In the genomic region with DNA sequence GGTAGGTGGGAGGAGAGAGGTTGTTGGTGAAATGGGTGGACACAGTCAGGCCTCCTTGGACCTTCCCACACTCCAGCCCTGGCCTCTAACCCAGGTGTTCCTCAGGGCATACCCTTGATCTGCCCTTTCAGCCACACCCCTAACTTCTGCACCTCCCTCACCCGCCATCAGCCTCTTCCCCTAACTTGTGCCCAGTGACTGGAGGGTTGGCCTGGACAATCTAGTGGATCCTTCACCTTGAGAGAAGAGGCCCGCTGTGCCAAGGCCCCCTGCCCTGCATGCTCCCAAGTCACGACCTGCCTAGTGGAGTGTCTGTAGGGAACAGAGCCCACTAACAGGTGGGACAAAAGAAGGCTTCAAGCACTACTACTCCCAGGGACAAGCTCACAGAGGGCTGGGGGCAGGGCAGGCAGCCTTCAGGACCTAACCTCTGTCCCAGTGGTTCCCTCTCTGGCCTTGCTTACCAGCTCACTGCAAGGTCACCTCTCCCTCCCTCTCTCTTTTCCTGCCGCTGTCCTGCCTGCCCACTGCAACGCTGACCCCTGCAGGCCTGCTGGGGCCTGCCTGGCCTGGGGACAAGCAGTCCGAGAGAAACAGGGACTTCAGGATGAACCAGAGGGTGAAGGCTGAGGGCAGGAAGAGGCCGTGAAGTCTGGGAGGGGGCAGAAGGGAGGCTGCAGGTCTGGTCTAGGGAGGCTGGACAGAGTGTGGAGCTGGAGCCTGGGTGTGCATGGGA, we compare ENCODE assay signal across 13 cellular contexts. TPM values are rescaled to one million over a fixed set of nuclear protein-coding genes. Genes with fewer than 3 reads are reported as not detected.
DNase-seq lines count a peak whose midpoint lies in the region; ATAC-seq and TF ChIP-seq lines count a peak whose summit lies in the region.
"Had no signal": no experiment of that assay in that cellular context is flagged by ENCODE, and none has a peak within 500 bp of the region (broad histone marks: within the 10 kb centered on the region; RNA-seq: fewer than 3 reads in every experiment).

No MANE protein-coding gene starts in this region.

- H3K27me3 ChIP-seq in OCI-LY3 (ENCODE audit: low read depth, low read length): peaks cover 16% of the 10 kb centered on the region
- H3K27me3 ChIP-seq in parathyroid adenoma (ENCODE audit: control insufficient read depth, insufficient read depth, low read length): no peaks in the 10 kb centered on the region

- H3K4me2 ChIP-seq in OCI-LY3 (ENCODE audit: low read length) (no peak overlapping the region), parathyroid adenoma (ENCODE audit: low read length) (no peak overlapping the region)

- H3K9me3 ChIP-seq in OCI-LY3 (ENCODE audit: insufficient read depth, low read length): no peaks in the 10 kb centered on the region
- no peaks in the 10 kb centered on the region for H3K9me3 ChIP-seq in parathyroid adenoma (ENCODE audit: control insufficient read depth, low read length)
- H3K9me3 ChIP-seq: tibial artery had no signal

- no peaks in the 10 kb centered on the region for H3K4me1 ChIP-seq in OCI-LY3 (ENCODE audit: low read length)
- H3K4me1 ChIP-seq in parathyroid adenoma: no peaks in the 10 kb centered on the region

- H2AFZ ChIP-seq in OCI-LY3 (ENCODE audit: low read depth, low read length) (no peak overlapping the region), parathyroid adenoma (no peak overlapping the region)

- H4K20me1 ChIP-seq in OCI-LY3 (ENCODE audit: insufficient read depth, low read length): no peaks in the 10 kb centered on the region

- DNase-seq in DMS53 (lab: John Stamatoyannopoulos, UW): peak; percentile 66
- DNase-seq in DMS53 treated with DMSO at 0.1 percent for 48 hours (lab: John Stamatoyannopoulos, UW; ENCODE audit: unreplicated experiment): no peak
- DNase-seq in fibroblast of villous mesenchyme (ENCODE audit: low read depth): no peak
- no peak for DNase-seq in dermis blood vessel endothelial cell
- DNase-seq in stimulated activated naive CD4-positive, alpha-beta T cell treated with Interleukin-2 at 50 U/mL for 16 hours (lab: John Stamatoyannopoulos, UW): no peak
- DNase-seq: activated T-cell treated with anti-CD3 and anti-CD28 coated beads, Interleukin-2, amount 50 U/mL, for 72 hours; NCI-H526 treated with DMSO at 0.1 percent for 48 hours; stimulated activated CD4-positive, alpha-beta T cell treated with anti-CD3 and anti-CD28 coated beads, Interleukin-4, amount 100 ng/mL, for 24 hours; T-helper 9 cell; tibial artery had no signal

- no peak for ATAC-seq in GM18907 (IDR thresholded peaks at IDR 0.05; ENCODE audit: unreplicated experiment)
- ATAC-seq: activated T-cell treated with anti-CD3 and anti-CD28 coated beads, Interleukin-2, amount 50 U/mL, for 72 hours had no signal

- TF ChIP-seq CTCF in OCI-LY3 (IDR thresholded peaks at IDR 0.05; ENCODE audit: low read depth, low read length) (peak; percentile 8; the same call in 1 of the 2 replicates), fibroblast of villous mesenchyme (IDR thresholded peaks at IDR 0.05; ENCODE audit: insufficient read depth, low read depth, low read length) (peak; percentile 47), parathyroid adenoma (IDR thresholded peaks at IDR 0.05) (peak; percentile 31)

- no peaks in the 10 kb centered on the region for H3K79me2 ChIP-seq in OCI-LY3 (ENCODE audit: low read length)
- no peaks in the 10 kb centered on the region for H3K79me2 ChIP-seq in parathyroid adenoma

- no peak overlapping the region for H3K9ac ChIP-seq in OCI-LY3 (ENCODE audit: low read length)
- H3K9ac ChIP-seq in parathyroid adenoma: no peak overlapping the region

- H3K27ac ChIP-seq in OCI-LY3 (ENCODE audit: low read length): no peak overlapping the region
- H3K27ac ChIP-seq in parathyroid adenoma: no peak overlapping the region
- H3K27ac ChIP-seq: tibial artery had no signal

- H3K36me3 ChIP-seq in OCI-LY3 (replicated peaks; ENCODE audit: low read depth, low read length) (no peaks in the 10 kb centered on the region), parathyroid adenoma (ENCODE audit: control insufficient read depth, insufficient read depth, low read length) (no peaks in the 10 kb centered on the region)
- H3K36me3 ChIP-seq: tibial artery had no signal

- H3K4me3 ChIP-seq in OCI-LY3 (ENCODE audit: low read length): no peak overlapping the region
- no peak overlapping the region for H3K4me3 ChIP-seq in fibroblast of villous mesenchyme (ENCODE audit: low read depth, low read length)
- H3K4me3 ChIP-seq in parathyroid adenoma (ENCODE audit: low read depth, low read length): no peak overlapping the region
- H3K4me3 ChIP-seq: tibial artery had no signal

RNA-seq across cellular contexts. Expression of a gene that starts 3.3 kb away (rescaled TPM):
- total RNA-seq in fibroblast of villous mesenchyme (0.43 and 2.6 TPM in 2 replicates), dermis blood vessel endothelial cell (0.51 and 3.0 TPM in 2 replicates)
- total RNA-seq: activated T-cell treated with anti-CD3 and anti-CD28 coated beads, Interleukin-2, amount 50 U/mL, for 72 hours had no signal
